33 cellular contexts compared by ENCODE assay signal in genomic region chr7:127320974-127321373, GRCh38.
"Had no signal": no experiment of that assay in that cellular context is flagged by ENCODE, and none has a peak within 500 bp of the region (broad histone marks: within the 10 kb centered on the region; RNA-seq: fewer than 3 reads in every experiment).

No MANE protein-coding gene starts in this region.

- H3K9me3 ChIP-seq: adrenal gland, ascending aorta, body of pancreas had no signal

- H3K36me3 ChIP-seq: adrenal gland, ascending aorta, brain microvascular endothelial cell, breast epithelium, cardiac muscle cell had no signal

- H3K4me1 ChIP-seq: adrenal gland, ascending aorta, body of pancreas, breast epithelium had no signal

- ATAC-seq: activated naive CD4-positive, alpha-beta T cell treated with anti-CD3 and anti-CD28 coated beads, Interleukin-2, amount 50 U/mL, for 72 hours; activated naive CD8-positive, alpha-beta T cell treated with anti-CD3 and anti-CD28 coated beads, Interleukin-2, amount 50 U/mL, for 24 hours; activated T-cell treated with anti-CD3 and anti-CD28 coated beads, Interleukin-2, amount 50 U/mL, for 4 hours; activated T-cell treated with anti-CD3 and anti-CD28 coated beads, Interleukin-2, amount 50 U/mL, for 72 hours; activated T-helper 17 cell treated with anti-CD3 and anti-CD28 coated beads, Interleukin-2, amount 50 U/mL, for 72 hours; body of pancreas had no signal

- DNase-seq: activated effector memory CD4-positive, alpha-beta T cell treated with anti-CD3 and anti-CD28 coated beads, Interleukin-2, amount 50 U/mL, for 16 hours; activated effector memory CD4-positive, alpha-beta T cell treated with Interleukin-2 at 50 U/mL for 16 hours; activated gamma-delta T cell; activated gamma-delta T cell treated with Interleukin-2 at 50 U/mL for 16 hours; activated naive CD4-positive, alpha-beta T cell; activated naive CD4-positive, alpha-beta T cell treated with anti-CD3 and anti-CD28 coated beads for 36 hours; activated naive CD4-positive, alpha-beta T cell treated with anti-CD3 and anti-CD28 coated beads, Interleukin-2, amount 10 ng/mL, durations not matched to agents 7 days and 5 days; activated naive CD4-positive, alpha-beta T cell treated with anti-CD3 and anti-CD28 coated beads, Interleukin-2, amount 50 U/mL, for 16 hours; activated naive CD4-positive, alpha-beta T cell treated with Interleukin-2 at 50 U/mL for 16 hours; activated naive CD8-positive, alpha-beta T cell treated with anti-CD3 and anti-CD28 coated beads for 36 hours; activated naive CD8-positive, alpha-beta T cell treated with anti-CD3 and anti-CD28 coated beads, Interleukin-2, amount 10 ng/mL, durations not matched to agents 7 days and 5 days; activated naive CD8-positive, alpha-beta T cell treated with anti-CD3 and anti-CD28 coated beads, Interleukin-2, amount 50 U/mL, for 24 hours; activated T-cell treated with anti-CD3 and anti-CD28 coated beads, Interleukin-2, amount 50 U/mL, for 24 hours; activated T-cell treated with anti-CD3 and anti-CD28 coated beads, Interleukin-2, amount 50 U/mL, for 4 hours; activated T-cell treated with anti-CD3 and anti-CD28 coated beads, Interleukin-2, amount 50 U/mL, for 48 hours; activated T-cell treated with anti-CD3 and anti-CD28 coated beads, Interleukin-2, amount 50 U/mL, for 72 hours; adrenal gland; amniotic stem cell; amygdala; anterior cingulate cortex; aorta; body of pancreas; brain microvascular endothelial cell; caudate nucleus; central memory CD4-positive, alpha-beta T cell; cerebellar nuclear complex had no signal

- FAIRE-seq: astrocyte, bronchial epithelial cell had no signal

- H3K27ac ChIP-seq: adrenal gland, ascending aorta, body of pancreas, brain microvascular endothelial cell, breast epithelium, cardiac muscle cell had no signal

- H3K4me3 ChIP-seq: adrenal gland, ascending aorta, body of pancreas, breast epithelium, cardiac muscle cell had no signal

- H3K27me3 ChIP-seq: adrenal gland, ascending aorta, body of pancreas, brain microvascular endothelial cell, breast epithelium, cardiac muscle cell had no signal
